ENCODE assay signal across 23 cellular contexts in genomic region chr5:60377826-60378225, GRCh38.
DNase-seq lines count a peak whose midpoint lies in the region; ATAC-seq and TF ChIP-seq lines count a peak whose summit lies in the region.
"Had no signal": no experiment of that assay in that cellular context is flagged by ENCODE, and none has a peak within 500 bp of the region (broad histone marks: within the 10 kb centered on the region; RNA-seq: fewer than 3 reads in every experiment).

No MANE protein-coding gene starts in this region.

- no peaks in the 10 kb centered on the region for H3K9me3 ChIP-seq in hepatocyte (ENCODE audit: low read depth)
- H3K9me3 ChIP-seq in right lobe of liver, result no peaks in the 10 kb centered on the region
- H3K9me3 ChIP-seq: BLaER1 treated with 17β-estradiol and CSF1 and Interleukin-3, amounts not matched to agents 10 nM and 100 nM; Peyer's patch had no signal

- H3K4me2 ChIP-seq in hepatocyte, result no peak overlapping the region
- H3K4me2 ChIP-seq: BLaER1 treated with 17β-estradiol and CSF1 and Interleukin-3, amounts not matched to agents 10 nM and 100 nM had no signal

- intact Hi-C loops in right lobe of liver (cut with DNase I), result no loop called here

- H3K36me3 ChIP-seq in hepatocyte (replicated peaks; ENCODE audit: insufficient read depth, low read depth), result no peaks in the 10 kb centered on the region
- no peaks in the 10 kb centered on the region for H3K36me3 ChIP-seq in right lobe of liver
- H3K36me3 ChIP-seq: BLaER1 treated with 17β-estradiol and CSF1 and Interleukin-3, amounts not matched to agents 10 nM and 100 nM; Peyer's patch had no signal

- TF ChIP-seq CTCF in 22Rv1 (IDR thresholded peaks at IDR 0.05), result no peak
- no peak for TF ChIP-seq CTCF in hepatocyte (IDR thresholded peaks at IDR 0.05; ENCODE audit: poor library complexity)
- TF ChIP-seq CTCF in right lobe of liver (IDR thresholded peaks at IDR 0.05), result no peak

- H3K4me1 ChIP-seq in hepatocyte (ENCODE audit: insufficient read depth), result no peaks in the 10 kb centered on the region
- no peaks in the 10 kb centered on the region for H3K4me1 ChIP-seq in right lobe of liver
- H3K4me1 ChIP-seq: Peyer's patch had no signal

- no peaks in the 10 kb centered on the region for H3K27me3 ChIP-seq in hepatocyte
- H3K27me3 ChIP-seq in right lobe of liver, result no peaks in the 10 kb centered on the region
- H3K27me3 ChIP-seq: BLaER1 treated with 17β-estradiol and CSF1 and Interleukin-3, amounts not matched to agents 10 nM and 100 nM; Peyer's patch had no signal

- DNase-seq in GM04503 (ENCODE audit: low read depth) (peak; percentile 6), kidney tubule cell (ENCODE audit: low spot score) (peak; percentile 33), hepatocyte (ENCODE audit: low spot score) (no peak), right lobe of liver (no peak), NAMALWA (ENCODE audit: low spot score) (no peak), SIG-M5 (lab: John Stamatoyannopoulos, UW) (no peak)
- DNase-seq: 8988T; CD8-positive, alpha-beta T cell; DMS53; H7; HFFc6; IMR-90; MM.1S; NCI-H1092 treated with DMSO at 0.1 percent for 48 hours; NCI-H146; NCI-H2081; Peyer's patch; T-helper 1 cell had no signal

- H3K27ac ChIP-seq in 22Rv1 (peak overlapping the region; percentile 95), hepatocyte (no peak overlapping the region), right lobe of liver (no peak overlapping the region)
- H3K27ac ChIP-seq: BLaER1 treated with 17β-estradiol and CSF1 and Interleukin-3, amounts not matched to agents 10 nM and 100 nM; HL-60; Peyer's patch had no signal

- ATAC-seq in SK-N-SH treated with all-trans-retinoic acid at 6 μM for 48 hours (peak; percentile 57), right lobe of liver (no peak)
- ATAC-seq: CD8-positive, alpha-beta T cell; Right ventricle myocardium inferior had no signal

- no peaks in the 10 kb centered on the region for H4K20me1 ChIP-seq in hepatocyte (ENCODE audit: insufficient read depth, poor library complexity, severe bottlenecking)
- H4K20me1 ChIP-seq: BLaER1 treated with 17β-estradiol and CSF1 and Interleukin-3, amounts not matched to agents 10 nM and 100 nM had no signal

- WGBS in hepatocyte (ENCODE audit: low lambda C conversion rate, missing lambda C conversion rate), result 93% methylated on average over 1 of the region's 1 CpG
- WGBS in right lobe of liver (ENCODE audit: insufficient coverage, low coverage, low lambda C conversion rate, missing lambda C conversion rate), result 88% methylated on average over 1 of the region's 1 CpG

- TF ChIP-seq POLR2A in right lobe of liver (IDR thresholded peaks at IDR 0.05), result no peak

- H3K9me2 ChIP-seq in hepatocyte (replicated peaks; ENCODE audit: insufficient read depth), result no peaks in the 10 kb centered on the region

- H3K4me3 ChIP-seq in hepatocyte (no peak overlapping the region), right lobe of liver (no peak overlapping the region)
- H3K4me3 ChIP-seq: BLaER1 treated with 17β-estradiol and CSF1 and Interleukin-3, amounts not matched to agents 10 nM and 100 nM; Peyer's patch had no signal

- H3K79me2 ChIP-seq in hepatocyte, result no peaks in the 10 kb centered on the region

- H2AFZ ChIP-seq in hepatocyte, result no peak overlapping the region

TF ChIP-seq in SK-N-SH treated with all-trans-retinoic acid at 6 μM for 48 hours, 23 proteins besides CTCF, POLR2A, EP300 and RAD21:
- no peak for TF ChIP-seq BACH2 (CRISPR knock-in tag; IDR thresholded peaks at IDR 0.05; ENCODE audit: borderline replicate concordance)
- no peak for TF ChIP-seq ZFP3 (CRISPR knock-in tag; IDR thresholded peaks at IDR 0.05)
- no peak for TF ChIP-seq TOX (CRISPR knock-in tag; IDR thresholded peaks at IDR 0.05; ENCODE audit: borderline replicate concordance)
- no peak for TF ChIP-seq ZNF70 (CRISPR knock-in tag; IDR thresholded peaks at IDR 0.05)
- no peak for TF ChIP-seq ZFP30 (CRISPR knock-in tag; IDR thresholded peaks at IDR 0.05)
- TF ChIP-seq GLIS3 (CRISPR knock-in tag; IDR thresholded peaks at IDR 0.05), result no peak
- no peak for TF ChIP-seq ISL1 (CRISPR knock-in tag; IDR thresholded peaks at IDR 0.05)

Comparison
In these comparisons a context has a peak if more than half of its experiments do, and no peak if none do; other contexts are left out.
1. DNase-seq: peak in GM04503 (single experiment) and kidney tubule cell (single experiment); none in hepatocyte (single experiment), right lobe of liver (0 of 3), NAMALWA (single experiment) and SIG-M5 (single experiment).